7 cellular contexts compared by ENCODE assay signal in the genomic region with DNA sequence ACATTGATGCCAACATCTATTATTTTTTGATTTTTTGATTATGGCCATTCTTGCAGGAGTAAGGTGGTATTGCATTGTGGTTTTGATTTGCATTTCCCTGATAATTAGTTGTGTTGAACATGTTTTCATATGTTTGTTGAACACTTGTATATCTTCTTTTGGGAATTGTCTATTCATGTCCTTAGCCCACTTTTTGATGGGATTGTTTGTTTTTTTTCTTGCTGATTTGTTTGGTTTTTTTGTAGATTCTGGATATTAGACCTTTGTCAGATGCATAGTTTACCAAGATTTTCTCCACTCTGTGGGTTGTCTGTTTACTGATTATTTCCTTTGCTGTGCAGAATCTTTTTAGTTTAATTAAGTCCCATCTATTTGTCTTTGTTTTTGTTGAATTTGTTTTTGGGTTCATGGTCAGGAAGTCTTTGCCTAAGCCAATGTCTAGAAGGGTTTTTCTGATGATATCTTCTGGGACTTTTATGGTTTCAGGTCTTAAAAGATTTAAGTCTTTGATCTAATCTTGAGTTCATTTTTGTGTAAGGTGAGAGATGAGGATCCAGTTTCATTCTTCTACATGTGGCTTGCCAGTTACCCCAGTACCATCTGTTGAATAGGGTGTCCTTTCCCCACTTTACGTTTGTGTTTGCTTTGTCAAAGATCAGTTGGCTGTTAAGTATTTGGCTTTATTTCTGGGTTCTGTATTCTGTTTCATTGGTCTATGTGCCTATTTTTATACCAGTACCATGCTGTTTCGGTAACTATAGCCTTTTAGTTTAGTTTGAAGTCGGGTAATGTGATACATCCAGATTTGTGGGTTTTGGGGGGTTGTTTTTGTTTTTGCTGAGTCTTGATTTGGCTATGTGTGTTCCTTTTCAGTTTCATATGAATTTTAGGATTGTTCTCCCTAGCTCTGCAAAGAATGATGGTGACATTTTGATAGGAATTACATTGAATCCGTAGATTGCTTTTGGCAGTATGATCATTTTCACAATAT. TPM values are rescaled to one million over a fixed set of nuclear protein-coding genes. Genes with fewer than 3 reads are reported as not detected.
DNase-seq lines count a peak whose midpoint lies in the region; ATAC-seq and TF ChIP-seq lines count a peak whose summit lies in the region.
"Not testable (repeated sequence)": the region's sequence is repeated elsewhere in the genome, so short reads cannot be mapped to it uniquely, and the experiment has no call there.

No MANE protein-coding gene starts in this region.

- H3K36me3 Mint-ChIP-seq in T-helper 2 cell treated with Interferon-gamma antibody and Interleukin-4, amounts not matched to agents 5 μg/mL and 100 μg/mL, for 36 hours (ENCODE audit: low read depth): peaks cover 69% of the 10 kb centered on the region
- H3K36me3 Mint-ChIP-seq in activated CD8-positive, alpha-beta T cell treated with anti-CD3 and anti-CD28 coated beads, Interleukin-2, amount 10 ng/mL, durations not matched to agents 7 days and 5 days (ENCODE audit: low read depth): peaks cover 72% of the 10 kb centered on the region
- peaks cover 57% of the 10 kb centered on the region for H3K36me3 Mint-ChIP-seq in activated naive CD4-positive, alpha-beta T cell treated with anti-CD3 and anti-CD28 coated beads, Interleukin-2, amount 10 ng/mL, durations not matched to agents 7 days and 5 days
- not testable (repeated sequence) for H3K36me3 Mint-ChIP-seq in central memory CD8-positive, alpha-beta T cell (ENCODE audit: insufficient read depth)
- peaks cover 0 to 13% (median 12%) of the 10 kb centered on the region in 3 donors for H3K36me3 Mint-ChIP-seq in naive thymus-derived CD8-positive, alpha-beta T cell

- peak overlapping the region; percentile 48 for H3K4me3 Mint-ChIP-seq in T-helper 2 cell treated with Interferon-gamma antibody and Interleukin-4, amounts not matched to agents 5 μg/mL and 100 μg/mL, for 36 hours
- H3K4me3 Mint-ChIP-seq in activated CD8-positive, alpha-beta T cell treated with anti-CD3 and anti-CD28 coated beads, Interleukin-2, amount 10 ng/mL, durations not matched to agents 7 days and 5 days: peak overlapping the region; percentile 17
- H3K4me3 Mint-ChIP-seq in activated naive CD4-positive, alpha-beta T cell treated with anti-CD3 and anti-CD28 coated beads, Interleukin-2, amount 10 ng/mL, durations not matched to agents 7 days and 5 days: peak overlapping the region; percentile 5
- peak overlapping the region; percentile 47 for H3K4me3 Mint-ChIP-seq in central memory CD8-positive, alpha-beta T cell
- peak overlapping the region; percentile 31 to 78 (median 64) for H3K4me3 Mint-ChIP-seq in naive thymus-derived CD8-positive, alpha-beta T cell

- not testable (repeated sequence) for H3K9ac ChIP-seq in Loucy (ENCODE audit: low read depth, low read length, poor library complexity, severe bottlenecking)

- not testable (repeated sequence) for H3K4me3 ChIP-seq in Loucy (ENCODE audit: low read length, poor library complexity, severe bottlenecking)

- peaks cover 37% of the 10 kb centered on the region for H3K4me1 Mint-ChIP-seq in T-helper 2 cell treated with Interferon-gamma antibody and Interleukin-4, amounts not matched to agents 5 μg/mL and 100 μg/mL, for 36 hours (ENCODE audit: low read depth)
- H3K4me1 Mint-ChIP-seq in activated CD8-positive, alpha-beta T cell treated with anti-CD3 and anti-CD28 coated beads, Interleukin-2, amount 10 ng/mL, durations not matched to agents 7 days and 5 days (ENCODE audit: low read depth): peaks cover 46% of the 10 kb centered on the region
- peaks cover 51% of the 10 kb centered on the region for H3K4me1 Mint-ChIP-seq in activated naive CD4-positive, alpha-beta T cell treated with anti-CD3 and anti-CD28 coated beads, Interleukin-2, amount 10 ng/mL, durations not matched to agents 7 days and 5 days
- H3K4me1 Mint-ChIP-seq in central memory CD8-positive, alpha-beta T cell: peaks cover 41% of the 10 kb centered on the region
- peaks cover 38 to 75% (median 58%) of the 10 kb centered on the region in 4 donors for H3K4me1 Mint-ChIP-seq in naive thymus-derived CD8-positive, alpha-beta T cell

- CTCF ChIA-PET in activated CD8-positive, alpha-beta T cell treated with anti-CD3 and anti-CD28 coated beads, Interleukin-2, amount 10 ng/mL, durations not matched to agents 7 days and 5 days (lab: Charles Lee): interaction anchor here (0.9 kb wide), 1 partner anchor 11 kb away, joined by 3 read pairs; the partner anchor contains the start of gene C1GALT1
- CTCF ChIA-PET in activated naive CD4-positive, alpha-beta T cell treated with anti-CD3 and anti-CD28 coated beads, Interleukin-2, amount 10 ng/mL, durations not matched to agents 7 days and 5 days (lab: Charles Lee): not testable (repeated sequence)

- not testable (repeated sequence) for H3K9me2 ChIP-seq in Loucy (replicated peaks; ENCODE audit: low read depth, low read length)

- ATAC-seq in activated CD8-positive, alpha-beta T cell treated with anti-CD3 and anti-CD28 coated beads, Interleukin-2, amount 10 ng/mL, durations not matched to agents 7 days and 5 days: peak; percentile 36
- peak; percentile 28 for ATAC-seq in central memory CD8-positive, alpha-beta T cell (replicated peaks; ENCODE audit: extremely low read depth, poor library complexity, severe bottlenecking)
- peak; percentile 55 to 77 for ATAC-seq in naive thymus-derived CD8-positive, alpha-beta T cell

- not testable (repeated sequence) for H3K27me3 ChIP-seq in Loucy (ENCODE audit: insufficient read depth, low read length, poor library complexity, severe bottlenecking)

- H4K20me1 ChIP-seq in Loucy (ENCODE audit: insufficient read depth, low read length, poor library complexity, severe bottlenecking): peaks cover 37% of the 10 kb centered on the region

- H2AFZ ChIP-seq in Loucy (ENCODE audit: low read length): not testable (repeated sequence)

- H3K79me2 ChIP-seq in Loucy (ENCODE audit: insufficient read depth, low read length): peaks cover 91% of the 10 kb centered on the region

- H3K4me1 ChIP-seq in Loucy (ENCODE audit: insufficient read depth, low read length, poor library complexity, severe bottlenecking): peaks cover 34% of the 10 kb centered on the region

- peak; percentile 38 for DNase-seq in DMS 273 (lab: John Stamatoyannopoulos, UW; ENCODE audit: unreplicated experiment)
- DNase-seq in T-helper 2 cell treated with Interferon-gamma antibody and Interleukin-4, amounts not matched to agents 5 μg/mL and 100 μg/mL, for 36 hours (ENCODE audit: low spot score); activated CD8-positive, alpha-beta T cell treated with anti-CD3 and anti-CD28 coated beads, Interleukin-2, amount 10 ng/mL, durations not matched to agents 7 days and 5 days; activated naive CD4-positive, alpha-beta T cell treated with anti-CD3 and anti-CD28 coated beads, Interleukin-2, amount 10 ng/mL, durations not matched to agents 7 days and 5 days; central memory CD8-positive, alpha-beta T cell (ENCODE audit: low spot score in 2 of 2): not testable (repeated sequence)
- DNase-seq in naive thymus-derived CD8-positive, alpha-beta T cell: peak in 3 of 10 donors; percentile 24 to 49 (median 38)

- H3K27me3 Mint-ChIP-seq in T-helper 2 cell treated with Interferon-gamma antibody and Interleukin-4, amounts not matched to agents 5 μg/mL and 100 μg/mL, for 36 hours (ENCODE audit: low read depth); activated CD8-positive, alpha-beta T cell treated with anti-CD3 and anti-CD28 coated beads, Interleukin-2, amount 10 ng/mL, durations not matched to agents 7 days and 5 days (ENCODE audit: low read depth); activated naive CD4-positive, alpha-beta T cell treated with anti-CD3 and anti-CD28 coated beads, Interleukin-2, amount 10 ng/mL, durations not matched to agents 7 days and 5 days; central memory CD8-positive, alpha-beta T cell; naive thymus-derived CD8-positive, alpha-beta T cell: not testable (repeated sequence)

- H3K27ac Mint-ChIP-seq in T-helper 2 cell treated with Interferon-gamma antibody and Interleukin-4, amounts not matched to agents 5 μg/mL and 100 μg/mL, for 36 hours: peak overlapping the region; percentile 62
- H3K27ac Mint-ChIP-seq in activated CD8-positive, alpha-beta T cell treated with anti-CD3 and anti-CD28 coated beads, Interleukin-2, amount 10 ng/mL, durations not matched to agents 7 days and 5 days: peak overlapping the region; percentile 68
- H3K27ac Mint-ChIP-seq in activated naive CD4-positive, alpha-beta T cell treated with anti-CD3 and anti-CD28 coated beads, Interleukin-2, amount 10 ng/mL, durations not matched to agents 7 days and 5 days: peak overlapping the region; percentile 77
- not testable (repeated sequence) for H3K27ac Mint-ChIP-seq in central memory CD8-positive, alpha-beta T cell (ENCODE audit: low read depth)
- H3K27ac Mint-ChIP-seq in naive thymus-derived CD8-positive, alpha-beta T cell: peak overlapping the region; percentile 63 to 89 (median 81)

- H3K36me3 ChIP-seq in Loucy (ENCODE audit: insufficient read depth, low read length): not testable (repeated sequence)

- not testable (repeated sequence) for H3F3A ChIP-seq in Loucy (ENCODE audit: low read depth)

- not testable (repeated sequence) for TF ChIP-seq CTCF in Loucy (conservative IDR thresholded peaks at IDR 0.05; ENCODE audit: low read length)

- peaks cover 45% of the 10 kb centered on the region for H3K9me3 Mint-ChIP-seq in T-helper 2 cell treated with Interferon-gamma antibody and Interleukin-4, amounts not matched to agents 5 μg/mL and 100 μg/mL, for 36 hours
- peaks cover 23% of the 10 kb centered on the region for H3K9me3 Mint-ChIP-seq in activated CD8-positive, alpha-beta T cell treated with anti-CD3 and anti-CD28 coated beads, Interleukin-2, amount 10 ng/mL, durations not matched to agents 7 days and 5 days (ENCODE audit: insufficient read depth)
- peaks cover 17% of the 10 kb centered on the region for H3K9me3 Mint-ChIP-seq in activated naive CD4-positive, alpha-beta T cell treated with anti-CD3 and anti-CD28 coated beads, Interleukin-2, amount 10 ng/mL, durations not matched to agents 7 days and 5 days
- H3K9me3 Mint-ChIP-seq in central memory CD8-positive, alpha-beta T cell: not testable (repeated sequence)
- H3K9me3 Mint-ChIP-seq in naive thymus-derived CD8-positive, alpha-beta T cell: peaks cover 0 to 10% (median 0%) of the 10 kb centered on the region in 9 donors

- POLR2A ChIA-PET in activated CD8-positive, alpha-beta T cell treated with anti-CD3 and anti-CD28 coated beads, Interleukin-2, amount 10 ng/mL, durations not matched to agents 7 days and 5 days (lab: Charles Lee): not testable (repeated sequence)
- POLR2A ChIA-PET in naive thymus-derived CD8-positive, alpha-beta T cell (lab: Charles Lee): interaction anchor here (0.9 to 1.2 kb wide), 3 partner anchors 8 to 11 kb away, joined by 3 read pairs; no protein-coding TSS in a partner anchor

- H3K4me2 ChIP-seq in Loucy (ENCODE audit: low read depth, low read length, poor library complexity, severe bottlenecking): peak overlapping the region; percentile 15

- H3K9me3 ChIP-seq in Loucy (ENCODE audit: insufficient read depth, low read depth, low read length): not testable (repeated sequence)

RNA-seq across cellular contexts. Expression of gene C1GALT1, which starts 10.7 kb away (rescaled TPM):
- total RNA-seq in activated CD8-positive, alpha-beta T cell treated with anti-CD3 and anti-CD28 coated beads, Interleukin-2, amount 10 ng/mL, durations not matched to agents 7 days and 5 days: 10 to 100 TPM; 47.4 to 50.7 TPM
- 10 to 100 TPM; 64.6 to 65.4 TPM for total RNA-seq in naive thymus-derived CD8-positive, alpha-beta T cell
- polyA plus RNA-seq in naive thymus-derived CD8-positive, alpha-beta T cell: 10 to 100 TPM; 41.7 to 72.6 (median 63.4) TPM

Comparison
In these comparisons a context has a peak if more than half of its experiments do, and no peak if none do; other contexts are left out.
1. H3K4me3 Mint-ChIP-seq: peak in every context shown above with its lines; median percentile 64 in naive thymus-derived CD8-positive, alpha-beta T cell; 48 in T-helper 2 cell treated with Interferon-gamma antibody and Interleukin-4, amounts not matched to agents 5 μg/mL and 100 μg/mL, for 36 hours; 47 in central memory CD8-positive, alpha-beta T cell; 17 in activated CD8-positive, alpha-beta T cell treated with anti-CD3 and anti-CD28 coated beads, Interleukin-2, amount 10 ng/mL, durations not matched to agents 7 days and 5 days; 5 in activated naive CD4-positive, alpha-beta T cell treated with anti-CD3 and anti-CD28 coated beads, Interleukin-2, amount 10 ng/mL, durations not matched to agents 7 days and 5 days.